ENCODE assay signal across 14 cellular contexts in genomic region chr6:17492350-17492749, GRCh38.
DNase-seq lines count a peak whose midpoint lies in the region; TF ChIP-seq lines count a peak whose summit lies in the region.
"Had no signal": no experiment of that assay in that cellular context is flagged by ENCODE, and none has a peak within 500 bp of the region (broad histone marks: within the 10 kb centered on the region; RNA-seq: fewer than 3 reads in every experiment).

No MANE protein-coding gene starts in this region.

- H3K4me1 ChIP-seq in BLaER1 = peaks cover 52% of the 10 kb centered on the region
- H3K4me1 ChIP-seq in mesenchymal stem cell (ENCODE audit: control insufficient read depth, insufficient read depth, low read depth, low read length) = peaks cover 11% of the 10 kb centered on the region
- H3K4me1 ChIP-seq in skeletal muscle satellite cell (ENCODE audit: control insufficient read depth, insufficient read depth, low read length) = peaks cover 39% of the 10 kb centered on the region

- no peaks in the 10 kb centered on the region for H3K36me3 ChIP-seq in BLaER1
- no peaks in the 10 kb centered on the region for H3K36me3 ChIP-seq in mesenchymal stem cell (ENCODE audit: control insufficient read depth in 1 of 2, insufficient read depth in 2 of 2, low read depth in 1 of 2, low read length in 2 of 2)
- peaks cover 3% of the 10 kb centered on the region for H3K36me3 ChIP-seq in skeletal muscle satellite cell (ENCODE audit: insufficient read depth, low read length)
- H3K36me3 ChIP-seq: brain microvascular endothelial cell had no signal

- peak overlapping the region in 1 of 2 experiments; percentile 65 for H3K4ac ChIP-seq in mesenchymal stem cell (ENCODE audit: low read depth in 1 of 2, low read length in 2 of 2)

- no peak for TF ChIP-seq CTCF in coronary artery (IDR thresholded peaks at IDR 0.05)

- H3K27ac ChIP-seq in BLaER1 (peak overlapping the region; percentile 87), coronary artery (peak overlapping the region; percentile 11 to 46), mesenchymal stem cell (ENCODE audit: low read length, poor library complexity, severe bottlenecking) (no peak overlapping the region)

- H2AFZ ChIP-seq in mesenchymal stem cell (ENCODE audit: low read depth, low read length) = no peak overlapping the region

- WGBS in mesenchymal stem cell = 86% methylated on average over 6 of the region's 6 CpGs

- H4K8ac ChIP-seq in mesenchymal stem cell (ENCODE audit: low read length) = no peak overlapping the region

- H2BK15ac ChIP-seq in mesenchymal stem cell (ENCODE audit: low read depth, poor library complexity, severe bottlenecking) = no peak overlapping the region

- H3K9me3 ChIP-seq in BLaER1 = no peaks in the 10 kb centered on the region; the same call in none of the 2 replicates
- no peaks in the 10 kb centered on the region for H3K9me3 ChIP-seq in mesenchymal stem cell (ENCODE audit: control insufficient read depth, low read length)
- H3K9me3 ChIP-seq in skeletal muscle satellite cell (replicated peaks; ENCODE audit: low read length) = no peaks in the 10 kb centered on the region

- H3K9ac ChIP-seq in BLaER1 = peak overlapping the region; percentile 71
- H3K9ac ChIP-seq in mesenchymal stem cell (ENCODE audit: low read length) = peak overlapping the region; percentile 6
- no peak overlapping the region for H3K9ac ChIP-seq in skeletal muscle satellite cell (ENCODE audit: low read depth, low read length)

- H3K79me1 ChIP-seq in mesenchymal stem cell (replicated peaks; ENCODE audit: low read length, poor library complexity, severe bottlenecking) = peaks cover 4% of the 10 kb centered on the region

- H3K14ac ChIP-seq in mesenchymal stem cell (ENCODE audit: low read length in 2 of 2) = no peak overlapping the region

- H3K4me3 ChIP-seq in BLaER1 (peak overlapping the region; percentile 39; the same call in 1 of the 2 replicates), coronary artery (peak overlapping the region; percentile 15), mesenchymal stem cell (ENCODE audit: insufficient read depth in 1 of 2, low read depth in 1 of 2, low read length in 2 of 2) (no peak overlapping the region), skeletal muscle satellite cell (ENCODE audit: low read length) (no peak overlapping the region)

- peak overlapping the region; percentile 11 for H2BK120ac ChIP-seq in mesenchymal stem cell (ENCODE audit: low read depth, low read length)

- H2BK5ac ChIP-seq in mesenchymal stem cell (ENCODE audit: low read depth, low read length, poor library complexity, severe bottlenecking) = no peak overlapping the region

- H3K18ac ChIP-seq in mesenchymal stem cell (ENCODE audit: low read depth in 1 of 2, low read length in 2 of 2) = peak overlapping the region; percentile 7 to 54

- no peak overlapping the region for H2AK5ac ChIP-seq in mesenchymal stem cell (ENCODE audit: low read length, severe bottlenecking)

- H3K27me3 ChIP-seq in BLaER1 (no peaks in the 10 kb centered on the region), mesenchymal stem cell (ENCODE audit: control insufficient read depth in 1 of 2, insufficient read depth in 1 of 2, low read length in 2 of 2) (no peaks in the 10 kb centered on the region), skeletal muscle satellite cell (ENCODE audit: control insufficient read depth, insufficient read depth, low read length) (no peaks in the 10 kb centered on the region)
- H3K27me3 ChIP-seq: brain microvascular endothelial cell had no signal

- no peaks in the 10 kb centered on the region for H4K20me1 ChIP-seq in BLaER1

- DNase-seq in coronary artery (ENCODE audit: low spot score) = no peak
- peak; percentile 18 for DNase-seq in mesenchymal stem cell
- no peak for DNase-seq in NCI-H1694 treated with DMSO at 0.1 percent for 48 hours (lab: John Stamatoyannopoulos, UW)
- DNase-seq in mesenteric fat pad (ENCODE audit: low spot score) = no peak
- DNase-seq in NOMO-1 treated with DMSO at 0.1 percent for 48 hours (lab: John Stamatoyannopoulos, UW; ENCODE audit: unreplicated experiment) = no peak
- DNase-seq in T-helper 1 cell = no peak
- DNase-seq: brain microvascular endothelial cell; CD4-positive, CD25-positive, alpha-beta regulatory T cell; H7; NCI-H1694; SHP77; stimulated activated CD4-positive, alpha-beta T cell treated with anti-CD3 and anti-CD28 coated beads, Interleukin-2, amount 100 ng/mL, for 48 hours had no signal

- no peak overlapping the region for H4K91ac ChIP-seq in mesenchymal stem cell (ENCODE audit: low read length)

- no peak overlapping the region for H3K23ac ChIP-seq in mesenchymal stem cell (ENCODE audit: low read length in 2 of 2)

- peak overlapping the region; percentile 19 to 20 for H2BK12ac ChIP-seq in mesenchymal stem cell (ENCODE audit: low read length in 2 of 2)

- peak overlapping the region; percentile 76 for H3K4me2 ChIP-seq in BLaER1
- no peak overlapping the region for H3K4me2 ChIP-seq in mesenchymal stem cell (ENCODE audit: low read length, poor library complexity, severe bottlenecking)
- peak overlapping the region; percentile 34 for H3K4me2 ChIP-seq in skeletal muscle satellite cell (ENCODE audit: low read length)

Comparison
In these comparisons a context has a peak if more than half of its experiments do, and no peak if none do; other contexts are left out.
1. H3K4me3 ChIP-seq: peak in BLaER1 (single experiment) and coronary artery (single experiment); none in mesenchymal stem cell (0 of 2) and skeletal muscle satellite cell (single experiment).